ENCODE assay signal across 20 cellular contexts in the genomic region with DNA sequence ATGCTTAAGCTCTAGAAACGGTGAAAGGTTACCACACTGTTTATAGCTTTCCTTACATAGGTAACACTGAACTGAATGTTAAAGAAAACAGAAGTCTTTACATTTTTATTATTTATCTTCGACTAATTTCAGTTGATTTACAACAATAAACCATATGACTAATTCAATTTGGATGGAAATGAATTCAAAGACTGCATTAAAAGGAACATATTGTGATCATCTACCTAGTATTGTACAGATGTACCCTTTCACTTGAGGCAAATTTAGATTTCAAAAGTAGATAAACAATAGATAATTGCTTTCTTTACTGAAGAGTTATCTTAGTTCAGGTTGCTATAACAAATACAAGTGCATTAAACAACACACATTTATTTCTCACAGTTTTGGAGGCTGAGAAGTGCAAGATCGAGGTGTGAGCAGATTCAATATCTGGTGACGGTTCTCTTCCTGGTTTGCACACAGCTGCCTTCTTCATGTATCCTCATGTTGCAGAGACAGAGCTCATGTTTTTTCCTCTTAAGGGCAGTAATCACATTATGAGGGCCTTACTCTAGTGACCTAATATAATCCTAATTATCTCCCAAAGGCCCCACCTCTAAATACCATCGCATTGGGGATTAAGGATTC. TPM values are rescaled to one million over a fixed set of nuclear protein-coding genes. Genes with fewer than 3 reads are reported as not detected.
DNase-seq lines count a peak whose midpoint lies in the region; ATAC-seq and TF ChIP-seq lines count a peak whose summit lies in the region.
"Had no signal": no experiment of that assay in that cellular context is flagged by ENCODE, and none has a peak within 500 bp of the region (broad histone marks: within the 10 kb centered on the region; RNA-seq: fewer than 3 reads in every experiment).

No MANE protein-coding gene starts in this region.

- H3K27me3 Mint-ChIP-seq in natural killer cell treated with Interleukin-12 subunit alpha and Interleukin-12 subunit beta and Interleukin-15 and Interleukin-18, amount 100 ng/mL, for 72 hours: no peaks in the 10 kb centered on the region
- H3K27me3 Mint-ChIP-seq in T-helper 17 cell (no peaks in the 10 kb centered on the region), MCF 10A (ENCODE audit: insufficient read depth, unreplicated experiment) (no peaks in the 10 kb centered on the region)
- H3K27me3 Mint-ChIP-seq: activated CD8-positive, alpha-beta T cell treated with anti-CD3 and anti-CD28 coated beads for 36 hours had no signal

- H3K36me3 Mint-ChIP-seq in natural killer cell treated with Interleukin-12 subunit alpha and Interleukin-12 subunit beta and Interleukin-15 and Interleukin-18, amount 100 ng/mL, for 72 hours: peaks cover 15% of the 10 kb centered on the region
- H3K36me3 Mint-ChIP-seq in T-helper 17 cell (ENCODE audit: low read depth) (no peaks in the 10 kb centered on the region), MCF 10A (ENCODE audit: insufficient read depth, unreplicated experiment) (no peaks in the 10 kb centered on the region)

- peak overlapping the region in 1 of 2 experiments; percentile 94; a peak in 2 of 4 replicates for H3K27ac ChIP-seq in SK-N-SH (ENCODE audit: low read depth in 2 of 2, low read length in 1 of 2)
- H3K27ac ChIP-seq: BLaER1, left lung, upper lobe of right lung had no signal

- H3K36me3 ChIP-seq in SK-N-SH (replicated peaks in 1 of 2; ENCODE audit: control insufficient read depth in 1 of 2, insufficient read depth in 2 of 2, low read length in 1 of 2): no peaks in the 10 kb centered on the region
- H3K36me3 ChIP-seq: BLaER1, left lung, upper lobe of right lung had no signal

- peaks cover 2% of the 10 kb centered on the region for H3K9me3 Mint-ChIP-seq in natural killer cell treated with Interleukin-12 subunit alpha and Interleukin-12 subunit beta and Interleukin-15 and Interleukin-18, amount 100 ng/mL, for 72 hours
- H3K9me3 Mint-ChIP-seq in MCF 10A (ENCODE audit: unreplicated experiment): peaks cover 10% of the 10 kb centered on the region

- no peaks in the 10 kb centered on the region for H4K20me1 ChIP-seq in SK-N-SH (ENCODE audit: insufficient read depth)
- H4K20me1 ChIP-seq: BLaER1 had no signal

- TF ChIP-seq CTCF in SK-N-SH (IDR thresholded peaks at IDR 0.05) (no peak), MCF 10A (IDR thresholded peaks at IDR 0.05; ENCODE audit: unreplicated experiment) (no peak)

- H3K27me3 ChIP-seq in SK-N-SH (ENCODE audit: insufficient read depth): no peaks in the 10 kb centered on the region
- H3K27me3 ChIP-seq: BLaER1, left lung, upper lobe of right lung had no signal

- intact Hi-C loops in MCF 10A (cut with micrococcal nuclease): no loop called here

- BruUV-seq in MCF 10A (replicated peaks; lab: Mats Ljungman, UMichigan): no TSS peak

- CTCF ChIA-PET in SK-N-SH (lab: Yijun Ruan, JAX) (interaction anchor here (1.2 kb wide), 2 partner anchors 15 to 919 kb away, joined by 3 to 4 read pairs; a partner anchor contains a TSS), MCF 10A (lab: Yijun Ruan, JAX) (no interaction called here)

- ATAC-seq in natural killer cell treated with Interleukin-12 subunit alpha and Interleukin-12 subunit beta and Interleukin-15 and Interleukin-18, amount 100 ng/mL, for 72 hours: no peak
- no peak for ATAC-seq in T-helper 17 cell
- ATAC-seq: left lung, sciatic nerve, upper lobe of right lung had no signal

- no peak overlapping the region for H3K9ac ChIP-seq in SK-N-SH
- H3K9ac ChIP-seq: BLaER1 had no signal

- peaks cover 0 to 16% of the 10 kb centered on the region in 2 experiments; a peak in 2 of 4 replicates for H3K4me1 ChIP-seq in SK-N-SH (ENCODE audit: control insufficient read depth in 1 of 2, insufficient read depth in 2 of 2, low read depth in 1 of 2, low read length in 1 of 2)
- H3K4me1 ChIP-seq: BLaER1, upper lobe of right lung had no signal

- H3F3A ChIP-seq in SK-N-SH (replicated peaks; ENCODE audit: insufficient read depth): no peaks in the 10 kb centered on the region

- H3K4me3 ChIP-seq in SK-N-SH (ENCODE audit: low read depth in 2 of 2, low read length in 1 of 2): no peak overlapping the region
- H3K4me3 ChIP-seq: BLaER1, left lung, upper lobe of right lung had no signal

- H3K4me3 Mint-ChIP-seq in natural killer cell treated with Interleukin-12 subunit alpha and Interleukin-12 subunit beta and Interleukin-15 and Interleukin-18, amount 100 ng/mL, for 72 hours: peak overlapping the region; percentile 40
- H3K4me3 Mint-ChIP-seq in T-helper 17 cell (no peak overlapping the region), MCF 10A (ENCODE audit: unreplicated experiment) (no peak overlapping the region)
- H3K4me3 Mint-ChIP-seq: activated CD8-positive, alpha-beta T cell treated with anti-CD3 and anti-CD28 coated beads for 36 hours; H9; nephron progenitor cell had no signal

- H3K9me2 ChIP-seq in SK-N-SH: no peaks in the 10 kb centered on the region

- 0 out of 4 replicates have a peak, but pooled peaks of 1 of the 2 experiments have one; percentile 1 for TF ChIP-seq EP300 in SK-N-SH (IDR thresholded peaks at IDR 0.05; ENCODE audit: borderline replicate concordance in 1 of 2, low read depth in 1 of 2, low read length in 1 of 2)

- POLR2A ChIA-PET in SK-N-SH (lab: Yijun Ruan, JAX) (no interaction called here), MCF 10A (lab: Yijun Ruan, JAX) (interaction anchor here (1.0 kb wide), 1 partner anchor 18 kb away, joined by 3 read pairs; no protein-coding TSS in a partner anchor)

- H3K9me3 ChIP-seq in SK-N-SH (no peaks in the 10 kb centered on the region), T-helper 17 cell (ENCODE audit: control insufficient read depth, low read length, poor library complexity, severe bottlenecking) (peaks cover 6% of the 10 kb centered on the region)
- H3K9me3 ChIP-seq: upper lobe of right lung had no signal

- WGBS in SK-N-SH (ENCODE audit: low lambda C conversion rate): 37% methylated on average over 5 of the region's 5 CpGs

- TF ChIP-seq RAD21 in SK-N-SH (IDR thresholded peaks at IDR 0.05; ENCODE audit: low read length): no peak

- no peaks in the 10 kb centered on the region for H3K79me2 ChIP-seq in SK-N-SH (ENCODE audit: insufficient read depth)

- H3K27ac Mint-ChIP-seq in natural killer cell treated with Interleukin-12 subunit alpha and Interleukin-12 subunit beta and Interleukin-15 and Interleukin-18, amount 100 ng/mL, for 72 hours: peak overlapping the region; percentile 46 to 51
- no peak overlapping the region for H3K27ac Mint-ChIP-seq in T-helper 17 cell
- no peak overlapping the region for H3K27ac Mint-ChIP-seq in MCF 10A (ENCODE audit: low read depth, unreplicated experiment)
- H3K27ac Mint-ChIP-seq: activated CD8-positive, alpha-beta T cell treated with anti-CD3 and anti-CD28 coated beads for 36 hours; H9 had no signal

- no peak overlapping the region for H2AFZ ChIP-seq in SK-N-SH (ENCODE audit: low read depth)

- H3K4me1 Mint-ChIP-seq in natural killer cell treated with Interleukin-12 subunit alpha and Interleukin-12 subunit beta and Interleukin-15 and Interleukin-18, amount 100 ng/mL, for 72 hours (ENCODE audit: low read depth in 2 of 2): peaks cover 16 to 23% of the 10 kb centered on the region in 2 donors
- no peaks in the 10 kb centered on the region for H3K4me1 Mint-ChIP-seq in T-helper 17 cell
- H3K4me1 Mint-ChIP-seq in MCF 10A (ENCODE audit: insufficient read depth, unreplicated experiment): no peaks in the 10 kb centered on the region
- H3K4me1 Mint-ChIP-seq: H9 had no signal

- H3K4me2 ChIP-seq in SK-N-SH: no peak overlapping the region
- H3K4me2 ChIP-seq: BLaER1 had no signal

- DNase-seq in NCI-H2107 treated with DMSO at 0.1 percent for 48 hours (lab: John Stamatoyannopoulos, UW; ENCODE audit: unreplicated experiment) (peak; percentile 41), NCI-H2107 (lab: John Stamatoyannopoulos, UW) (no peak), NCI-H1436 treated with DMSO at 0.1 percent for 48 hours (lab: John Stamatoyannopoulos, UW) (peak; percentile 58), SK-N-SH (peak; percentile 27), T-helper 17 cell (no peak), GM03348 (ENCODE audit: low spot score) (no peak), MCF 10A (ENCODE audit: unreplicated experiment) (no peak)
- no peak for DNase-seq in natural killer cell treated with Interleukin-12 subunit alpha and Interleukin-12 subunit beta and Interleukin-15 and Interleukin-18, amount 100 ng/mL, for 72 hours (ENCODE audit: low spot score)
- DNase-seq: activated CD4-positive, CD25-positive, alpha-beta regulatory T cell treated with anti-CD3 and anti-CD28 coated beads, Interleukin-2, amount 50 U/mL, for 72 hours; activated T-cell treated with anti-CD3 and anti-CD28 coated beads for 4 hours; H9; left lung; nephron progenitor cell; posterior cingulate gyrus; upper lobe of right lung had no signal

TF ChIP-seq in SK-N-SH, 30 proteins besides CTCF, POLR2A, EP300 and RAD21:
- peak; percentile 60 for TF ChIP-seq GATA2 (CRISPR knock-in tag; IDR thresholded peaks at IDR 0.05)
- no peak for TF ChIP-seq MXI1 (IDR thresholded peaks at IDR 0.05; ENCODE audit: low read depth, low read length)
- TF ChIP-seq RFX5 (IDR thresholded peaks at IDR 0.05; ENCODE audit: low read length): no peak

RNA-seq across cellular contexts. Expression of a gene that starts 15.0 kb away (rescaled TPM):
- not detected in 2 replicates for polyA plus RNA-seq in SK-N-SH (2012; rRNA removed)
- 0.03 and 0.05 TPM in 2 replicates for polyA plus RNA-seq in SK-N-SH (2012; cell fraction: cytosol; rRNA removed)
- polyA plus RNA-seq in SK-N-SH (2012; cell fraction: nucleus; rRNA removed): 0.05 TPM in 1 of 2 replicates, not detected in the other
- total RNA-seq in natural killer cell treated with Interleukin-12 subunit alpha and Interleukin-12 subunit beta and Interleukin-15 and Interleukin-18, amount 100 ng/mL, for 72 hours: not detected
- total RNA-seq in T-helper 17 cell: 1 to 10 TPM in 1 of 2 donors, not detected in 1; 5.0 TPM
- total RNA-seq in MCF 10A (2022): not detected in 2 replicates
- total RNA-seq: activated CD8-positive, alpha-beta T cell treated with anti-CD3 and anti-CD28 coated beads for 36 hours; fibroblast of lung; glomerular endothelial cell; upper lobe of right lung had no signal
- polyA plus RNA-seq: fibroblast of lung had no signal

Comparison
In these comparisons a context has a peak if more than half of its experiments do, and no peak if none do; other contexts are left out.
1. DNase-seq: peak in NCI-H2107 treated with DMSO at 0.1 percent for 48 hours (single experiment), NCI-H1436 treated with DMSO at 0.1 percent for 48 hours (single experiment) and SK-N-SH (single experiment); none in NCI-H2107 (single experiment), natural killer cell treated with Interleukin-12 subunit alpha and Interleukin-12 subunit beta and Interleukin-15 and Interleukin-18, amount 100 ng/mL, for 72 hours (single experiment), T-helper 17 cell (0 of 3), GM03348 (single experiment) and MCF 10A (single experiment).
2. H3K27ac Mint-ChIP-seq: peak in natural killer cell treated with Interleukin-12 subunit alpha and Interleukin-12 subunit beta and Interleukin-15 and Interleukin-18, amount 100 ng/mL, for 72 hours (2 of 2); none in T-helper 17 cell (single experiment) and MCF 10A (single experiment).